ENCODE assay signal across 9 cellular contexts in genomic region chr14:104792945-104793702, GRCh38. TPM values are rescaled to one million over a fixed set of nuclear protein-coding genes. Genes with fewer than 3 reads are reported as not detected.
DNase-seq lines count a peak whose midpoint lies in the region; ATAC-seq, FAIRE-seq and TF ChIP-seq lines count a peak whose summit lies in the region.
"Had no signal": no experiment of that assay in that cellular context is flagged by ENCODE, and none has a peak within 500 bp of the region (broad histone marks: within the 10 kb centered on the region; RNA-seq: fewer than 3 reads in every experiment).

No MANE protein-coding gene starts in this region.

- peak overlapping the region; percentile 75; the same call in 1 of the 2 replicates for H3K27ac ChIP-seq in DND-41 (ENCODE audit: low read length)
- no peak overlapping the region for H3K27ac ChIP-seq in PC-9
- H3K27ac ChIP-seq in endodermal cell (ENCODE audit: low read depth, low read length) = no peak overlapping the region
- H3K27ac ChIP-seq in psoas muscle = no peak overlapping the region

- peaks cover 10% of the 10 kb centered on the region for H3K36me3 Mint-ChIP-seq in endodermal cell (ENCODE audit: low read depth)

- peak overlapping the region in 1 of 2 experiments; percentile 87; a peak in 2 of 4 replicates for H3K4me3 ChIP-seq in DND-41 (ENCODE audit: low read depth in 1 of 2, low read length in 2 of 2)
- no peak overlapping the region for H3K4me3 ChIP-seq in PC-9
- H3K4me3 ChIP-seq in endodermal cell (ENCODE audit: low read length) = peak overlapping the region; percentile 87
- peak overlapping the region; percentile 70 for H3K4me3 ChIP-seq in psoas muscle

- no TSS peak for BruUV-seq in PC-9 (replicated peaks; lab: Mats Ljungman, UMichigan)

- no peak for ATAC-seq in DND-41 (ENCODE audit: insufficient read depth, low read depth)
- no peak for ATAC-seq in psoas muscle
- no peak for ATAC-seq in GM18873 (IDR thresholded peaks at IDR 0.05; ENCODE audit: low FRiP score, unreplicated experiment)

- H3K4me3 Mint-ChIP-seq in endodermal cell = peak overlapping the region; percentile 76

- FAIRE-seq in RCC 7860 (lab: Jason Lieb, UNC) = no peak

- H3K9me2 ChIP-seq in PC-9 (ENCODE audit: insufficient read depth) = no peaks in the 10 kb centered on the region

- intact Hi-C loops in PC-9 (cut with micrococcal nuclease; ENCODE audit: unreplicated experiment) (no loop called here), psoas muscle (cut with DNase I) (no loop called here)

- POLR2A ChIA-PET in PC-9 (lab: Charles Lee; ENCODE audit: unreplicated experiment) = no interaction called here

- H3F3A ChIP-seq in PC-9 (ENCODE audit: insufficient read depth, low read depth) = peaks cover 17% of the 10 kb centered on the region; the same call in 1 of the 2 replicates

- peaks cover 10% of the 10 kb centered on the region for H3K27me3 Mint-ChIP-seq in endodermal cell (ENCODE audit: insufficient read depth)

- H2AFZ ChIP-seq in DND-41 (ENCODE audit: low read depth, low read length) (no peak overlapping the region), PC-9 (no peak overlapping the region)

- H3K4me1 Mint-ChIP-seq in endodermal cell = peaks cover 21% of the 10 kb centered on the region

- H3K79me2 ChIP-seq in DND-41 (ENCODE audit: insufficient read depth, low read length) = peaks cover 72% of the 10 kb centered on the region
- peaks cover 43% of the 10 kb centered on the region for H3K79me2 ChIP-seq in PC-9 (ENCODE audit: low read depth)

- no peaks in the 10 kb centered on the region for H3K9me3 Mint-ChIP-seq in endodermal cell

- DNase-seq in DND-41 (no peak), PC-9 (no peak), endodermal cell (peak; percentile 85), psoas muscle (no peak), RCC 7860 (ENCODE audit: low spot score) (no peak), HuH-7.5 (ENCODE audit: low spot score) (no peak), SKM-1 (lab: John Stamatoyannopoulos, UW; ENCODE audit: unreplicated experiment) (no peak)
- DNase-seq: NCI-H2171 had no signal

- H4K20me1 ChIP-seq in DND-41 (ENCODE audit: insufficient read depth, low read length) = peaks cover 67% of the 10 kb centered on the region
- H4K20me1 ChIP-seq in PC-9 (ENCODE audit: insufficient read depth) = peaks cover 41% of the 10 kb centered on the region

- CTCF ChIA-PET in PC-9 (lab: Charles Lee) = no interaction called here

- H3K27me3 ChIP-seq in DND-41 (ENCODE audit: insufficient read depth, low read length, poor library complexity) (no peaks in the 10 kb centered on the region), PC-9 (ENCODE audit: insufficient read depth, low read depth) (no peaks in the 10 kb centered on the region), endodermal cell (ENCODE audit: control insufficient read depth, insufficient read depth, low read length, poor library complexity, severe bottlenecking) (no peaks in the 10 kb centered on the region), psoas muscle (ENCODE audit: insufficient read depth in 3 of 3, low read length in 2 of 3) (no peaks in the 10 kb centered on the region)

- H3K27ac Mint-ChIP-seq in endodermal cell = peak overlapping the region; percentile 74

- H3K36me3 ChIP-seq in DND-41 (ENCODE audit: insufficient read depth, low read length) (peaks cover 59% of the 10 kb centered on the region), PC-9 (ENCODE audit: low read depth) (no peaks in the 10 kb centered on the region), endodermal cell (ENCODE audit: control insufficient read depth, insufficient read depth, low read length) (peaks cover 4% of the 10 kb centered on the region), psoas muscle (ENCODE audit: insufficient read depth in 1 of 2, low read depth in 1 of 2) (peaks cover 0 to 35% of the 10 kb centered on the region in 2 donors)

- H3K9ac ChIP-seq in DND-41 (ENCODE audit: low read depth, low read length) (peak overlapping the region; percentile 95), endodermal cell (ENCODE audit: extremely low read depth, low read length, poor library complexity, severe bottlenecking) (peak overlapping the region; percentile 12)

- H3K4me1 ChIP-seq in DND-41 (ENCODE audit: insufficient read depth, low read length) (peaks cover 44% of the 10 kb centered on the region), PC-9 (replicated peaks; ENCODE audit: insufficient read depth) (peaks cover 18% of the 10 kb centered on the region), endodermal cell (ENCODE audit: control insufficient read depth, insufficient read depth, low read length) (peaks cover 17% of the 10 kb centered on the region), psoas muscle (peaks cover 30% of the 10 kb centered on the region)

- H3K4me2 ChIP-seq in DND-41 (ENCODE audit: insufficient read depth, low read length) = peak overlapping the region; percentile 98
- H3K4me2 ChIP-seq in PC-9 = peak overlapping the region; percentile 92; the same call in 1 of the 2 replicates

- no peak for TF ChIP-seq CTCF in DND-41 (IDR thresholded peaks at IDR 0.05; ENCODE audit: borderline replicate concordance, extremely low read depth, low read length, poor library complexity, severe bottlenecking)
- TF ChIP-seq CTCF in PC-9 (conservative IDR thresholded peaks at IDR 0.05) = no peak
- TF ChIP-seq CTCF in endodermal cell (conservative IDR thresholded peaks at IDR 0.05) = peak; percentile 59
- TF ChIP-seq CTCF in psoas muscle (IDR thresholded peaks at IDR 0.05) = no peak

- no peaks in the 10 kb centered on the region for H3K9me3 ChIP-seq in DND-41 (ENCODE audit: insufficient read depth, low read length, severe bottlenecking)
- no peaks in the 10 kb centered on the region for H3K9me3 ChIP-seq in PC-9 (ENCODE audit: insufficient read depth, low read depth)
- H3K9me3 ChIP-seq in endodermal cell (ENCODE audit: control insufficient read depth, low read length) = no peaks in the 10 kb centered on the region
- no peaks in the 10 kb centered on the region for H3K9me3 ChIP-seq in psoas muscle

- 88 to 91% methylated on average over 13 to 16 of the region's 16 CpGs for WGBS in endodermal cell (ENCODE audit: insufficient coverage in 1 of 2, insufficient read length in 1 of 2), 2 experiments
- 72 to 73% (median 72%) methylated on average over 16 of the region's 16 CpGs for WGBS in psoas muscle, 3 donors

RNA-seq across cellular contexts. Expression of gene AKT1, which starts 2.4 kb away (rescaled TPM):
- total RNA-seq in PC-9 (2021) (107 and 144 TPM in 2 replicates), endodermal cell (100 to 1,000 TPM; 133 to 152 TPM), psoas muscle (10 to 100 TPM; 54.9 to 79.3 (median 60.0) TPM)
- polyA plus RNA-seq in endodermal cell (2013, experiment 1 of 2) = 103 TPM
- 95.5 TPM for polyA plus RNA-seq in endodermal cell (2013, experiment 2 of 2)
- polyA plus RNA-seq in psoas muscle = 100 to 1,000 TPM in 1 of 3 donors, 10 to 100 TPM in 2; 51.9 to 102 (median 62.0) TPM

RNA-seq across cellular contexts. Expression of gene ZBTB42, which starts 7.8 kb away (rescaled TPM):
- total RNA-seq in PC-9 (2021) (4.2 and 6.1 TPM in 2 replicates), endodermal cell (1 to 10 TPM; 7.7 to 8.4 TPM), psoas muscle (1 to 10 TPM; 4.2 to 7.4 (median 5.8) TPM)
- 2.4 TPM for polyA plus RNA-seq in endodermal cell (2013, experiment 1 of 2)
- polyA plus RNA-seq in endodermal cell (2013, experiment 2 of 2) = 2.6 TPM
- 1 to 10 TPM; 4.7 to 6.6 (median 6.2) TPM for polyA plus RNA-seq in psoas muscle

RNA-seq across cellular contexts. Expression of gene SIVA1, which starts 40.2 kb away (rescaled TPM):
- 85.8 and 116 TPM in 2 replicates for total RNA-seq in PC-9 (2021)
- total RNA-seq in endodermal cell = 10 to 100 TPM; 82.5 to 87.3 TPM
- polyA plus RNA-seq in endodermal cell (2013, experiment 1 of 2) = 89.7 TPM
- 92.2 TPM for polyA plus RNA-seq in endodermal cell (2013, experiment 2 of 2)
- 100 to 1,000 TPM in 1 of 4 donors, 10 to 100 TPM in 3; 55.8 to 105 (median 84.5) TPM for total RNA-seq in psoas muscle
- 100 to 1,000 TPM; 147 to 233 (median 233) TPM for polyA plus RNA-seq in psoas muscle
